In genomic region chr13:111868716-111869115, GRCh38 we compare ENCODE assay signal across 35 cellular contexts.
"Had no signal": no experiment of that assay in that cellular context is flagged by ENCODE, and none has a peak within 500 bp of the region (broad histone marks: within the 10 kb centered on the region; RNA-seq: fewer than 3 reads in every experiment).

No MANE protein-coding gene starts in this region.

- H3K4me3 ChIP-seq: adrenal gland, ascending aorta, cardiac muscle cell had no signal

- H3K4me1 Mint-ChIP-seq: activated B cell treated with CpG ODN at 0.5 μM for 24 hours; activated CD4-positive, alpha-beta T cell treated with anti-CD3 and anti-CD28 coated beads, Interleukin-2, amount 10 ng/mL, durations not matched to agents 24 days and 14 days; activated naive CD8-positive, alpha-beta T cell treated with anti-CD3 and anti-CD28 coated beads for 36 hours; activated T-helper 17 cell treated with anti-CD3 and anti-CD28 coated beads, Interleukin-2, amount 50 U/mL, for 72 hours; brain had no signal

- H3K27ac ChIP-seq: adrenal gland, ascending aorta, cardiac muscle cell, VCaP had no signal

- H3K27me3 Mint-ChIP-seq: activated CD4-positive, alpha-beta T cell treated with anti-CD3 and anti-CD28 coated beads, Interleukin-2, amount 10 ng/mL, durations not matched to agents 24 days and 14 days had no signal

- ATAC-seq: activated CD8-positive, alpha-beta T cell treated with anti-CD3 and anti-CD28 coated beads for 36 hours; activated naive CD4-positive, alpha-beta T cell treated with anti-CD3 and anti-CD28 coated beads, Interleukin-2, amount 50 U/mL, for 72 hours; activated T-cell treated with anti-CD3 and anti-CD28 coated beads, Interleukin-2, amount 50 U/mL, for 4 hours; activated T-cell treated with anti-CD3 and anti-CD28 coated beads, Interleukin-2, amount 50 U/mL, for 72 hours; activated T-helper 17 cell treated with anti-CD3 and anti-CD28 coated beads, Interleukin-2, amount 50 U/mL, for 72 hours had no signal

- DNase-seq: activated B cell treated with CpG ODN at 0.5 μM for 24 hours; activated CD4-positive, alpha-beta memory T cell treated with anti-CD3 and anti-CD28 coated beads for 36 hours; activated CD4-positive, alpha-beta T cell treated with anti-CD3 and anti-CD28 coated beads for 4 hours; activated CD4-positive, alpha-beta T cell treated with anti-CD3 and anti-CD28 coated beads, Interleukin-2, amount 10 ng/mL, durations not matched to agents 24 days and 14 days; activated CD4-positive, alpha-beta T cell treated with anti-CD3 and anti-CD28 coated beads, Interleukin-2, amount 50 U/mL, for 1 hour; activated CD4-positive, alpha-beta T cell treated with anti-CD3 and anti-CD28 coated beads, Interleukin-2, amount 50 U/mL, for 4 hours; activated CD4-positive, CD25-positive, alpha-beta regulatory T cell treated with anti-CD3 and anti-CD28 coated beads, Interleukin-2, amount 50 U/mL, for 72 hours; activated CD8-positive, alpha-beta memory T cell treated with anti-CD3 and anti-CD28 coated beads, Interleukin-2, amount 50 U/mL, for 4 hours; activated CD8-positive, alpha-beta T cell treated with anti-CD3 and anti-CD28 coated beads for 36 hours; activated effector memory CD4-positive, alpha-beta T cell treated with anti-CD3 and anti-CD28 coated beads, Interleukin-2, amount 50 U/mL, for 16 hours; activated gamma-delta T cell treated with Interleukin-2 at 50 U/mL for 16 hours; activated naive CD4-positive, alpha-beta T cell; activated naive CD4-positive, alpha-beta T cell treated with anti-CD3 and anti-CD28 coated beads for 36 hours; activated naive CD4-positive, alpha-beta T cell treated with anti-CD3 and anti-CD28 coated beads, Interleukin-2, amount 50 U/mL, for 16 hours; activated naive CD8-positive, alpha-beta T cell treated with anti-CD3 and anti-CD28 coated beads for 36 hours; activated T-cell treated with anti-CD3 and anti-CD28 coated beads for 4 hours; activated T-cell treated with anti-CD3 and anti-CD28 coated beads, Interleukin-2, amount 50 U/mL, for 1 hour; activated T-cell treated with anti-CD3 and anti-CD28 coated beads, Interleukin-2, amount 50 U/mL, for 4 hours; activated T-cell treated with anti-CD3 and anti-CD28 coated beads, Interleukin-2, amount 50 U/mL, for 72 hours; adrenal gland; amniotic stem cell; central memory CD4-positive, alpha-beta T cell; SW 1271; T-helper 1 cell; T-helper 2 cell; T-helper 9 cell had no signal

- H3K9me3 Mint-ChIP-seq: T-helper 1 cell treated with Interleukin-12 subunit alpha and Interleukin-12 subunit beta and Interleukin-4 antibody, amounts not matched to agents 30 μg/mL and 1 μg/mL, for 36 hours; T-helper 2 cell treated with Interferon-gamma antibody and Interleukin-4, amounts not matched to agents 5 μg/mL and 100 μg/mL, for 36 hours had no signal

- H3K36me3 ChIP-seq: adrenal gland, ascending aorta, cardiac muscle cell had no signal

- H3K4me3 Mint-ChIP-seq: activated B cell treated with CpG ODN at 0.5 μM for 24 hours; activated CD4-positive, alpha-beta memory T cell treated with anti-CD3 and anti-CD28 coated beads for 36 hours; activated CD4-positive, alpha-beta T cell treated with anti-CD3 and anti-CD28 coated beads, Interleukin-2, amount 10 ng/mL, durations not matched to agents 24 days and 14 days; activated CD8-positive, alpha-beta T cell treated with anti-CD3 and anti-CD28 coated beads for 36 hours; activated naive CD4-positive, alpha-beta T cell treated with anti-CD3 and anti-CD28 coated beads for 36 hours; activated naive CD8-positive, alpha-beta T cell treated with anti-CD3 and anti-CD28 coated beads for 36 hours; activated T-cell treated with anti-CD3 and anti-CD28 coated beads, Interleukin-2, amount 50 U/mL, for 4 hours; activated T-cell treated with anti-CD3 and anti-CD28 coated beads, Interleukin-2, amount 50 U/mL, for 72 hours; activated T-helper 1 cell treated with anti-CD3 and anti-CD28 coated beads, Interleukin-12 subunit alpha, Interleukin-12 subunit beta, Interleukin-2, Interleukin-4 antibody, amounts not matched to agents 30 ng/mL and 10 ng/mL and 1 ng/mL, durations not matched to agents 14 hours and 24 hours and 36 hours; activated T-helper 17 cell treated with anti-CD3 and anti-CD28 coated beads, Interleukin-2, amount 50 U/mL, for 72 hours; brain; T-helper 1 cell treated with Interleukin-12 subunit alpha and Interleukin-12 subunit beta and Interleukin-4 antibody, amounts not matched to agents 30 μg/mL and 1 μg/mL, for 36 hours; T-helper 2 cell treated with Interferon-gamma antibody and Interleukin-4, amounts not matched to agents 5 μg/mL and 100 μg/mL, for 36 hours had no signal

- H3K9me3 ChIP-seq: adrenal gland, ascending aorta had no signal

- H3K27ac Mint-ChIP-seq: activated B cell treated with CpG ODN at 0.5 μM for 24 hours; activated CD4-positive, alpha-beta memory T cell treated with anti-CD3 and anti-CD28 coated beads for 36 hours; activated CD4-positive, alpha-beta T cell treated with anti-CD3 and anti-CD28 coated beads, Interleukin-2, amount 10 ng/mL, durations not matched to agents 24 days and 14 days; activated CD8-positive, alpha-beta T cell treated with anti-CD3 and anti-CD28 coated beads for 36 hours; activated naive CD4-positive, alpha-beta T cell treated with anti-CD3 and anti-CD28 coated beads for 36 hours; activated naive CD4-positive, alpha-beta T cell treated with anti-CD3 and anti-CD28 coated beads, Interleukin-2, amount 50 U/mL, for 72 hours; activated naive CD8-positive, alpha-beta T cell treated with anti-CD3 and anti-CD28 coated beads for 36 hours; activated T-cell treated with anti-CD3 and anti-CD28 coated beads, Interleukin-2, amount 50 U/mL, for 72 hours; activated T-helper 1 cell treated with anti-CD3 and anti-CD28 coated beads, Interleukin-12 subunit alpha, Interleukin-12 subunit beta, Interleukin-2, Interleukin-4 antibody, amounts not matched to agents 30 ng/mL and 10 ng/mL and 1 ng/mL, durations not matched to agents 14 hours and 24 hours and 36 hours; activated T-helper 17 cell treated with anti-CD3 and anti-CD28 coated beads, Interleukin-2, amount 50 U/mL, for 72 hours; brain; T-helper 1 cell treated with Interleukin-12 subunit alpha and Interleukin-12 subunit beta and Interleukin-4 antibody, amounts not matched to agents 30 μg/mL and 1 μg/mL, for 36 hours; T-helper 2 cell treated with Interferon-gamma antibody and Interleukin-4, amounts not matched to agents 5 μg/mL and 100 μg/mL, for 36 hours had no signal

- H3K27me3 ChIP-seq: adrenal gland, ascending aorta had no signal

- H3K36me3 Mint-ChIP-seq: activated CD4-positive, alpha-beta memory T cell treated with anti-CD3 and anti-CD28 coated beads for 36 hours; activated naive CD4-positive, alpha-beta T cell treated with anti-CD3 and anti-CD28 coated beads, Interleukin-2, amount 50 U/mL, for 72 hours; activated naive CD8-positive, alpha-beta T cell treated with anti-CD3 and anti-CD28 coated beads for 36 hours had no signal

- H3K4me1 ChIP-seq: adrenal gland, ascending aorta had no signal
